In genomic region chr4:89788243-89789072, GRCh38 we compare ENCODE assay signal across 12 cellular contexts. TPM values are rescaled to one million over a fixed set of nuclear protein-coding genes. Genes with fewer than 3 reads are reported as not detected.
DNase-seq lines count a peak whose midpoint lies in the region; ATAC-seq and TF ChIP-seq lines count a peak whose summit lies in the region.
"Had no signal": no experiment of that assay in that cellular context is flagged by ENCODE, and none has a peak within 500 bp of the region (broad histone marks: within the 10 kb centered on the region; RNA-seq: fewer than 3 reads in every experiment).

No MANE protein-coding gene starts in this region.

- intact Hi-C loops in left ventricle myocardium superior (cut with micrococcal nuclease) (no loop called here), esophagus squamous epithelium (cut with DNase I) (no loop called here)

- H3K4me3 ChIP-seq in astrocyte of the spinal cord (ENCODE audit: low read depth, low read length): no peak overlapping the region
- H3K4me3 ChIP-seq in esophagus squamous epithelium: no peak overlapping the region
- H3K4me3 ChIP-seq: esophagus muscularis mucosa, PC-9 had no signal

- no peak overlapping the region for H3K27ac ChIP-seq in esophagus squamous epithelium
- H3K27ac ChIP-seq: esophagus muscularis mucosa, PC-9 had no signal

- no peak for TF ChIP-seq CTCF in astrocyte of the spinal cord (IDR thresholded peaks at IDR 0.05; ENCODE audit: low read depth, low read length)
- TF ChIP-seq CTCF in esophagus squamous epithelium (IDR thresholded peaks at IDR 0.05): no peak

- H3K27me3 ChIP-seq in esophagus squamous epithelium: peaks cover 0 to 51% (median 0%) of the 10 kb centered on the region in 4 donors
- H3K27me3 ChIP-seq: esophagus muscularis mucosa had no signal

- H3K9me3 ChIP-seq in esophagus squamous epithelium: no peaks in the 10 kb centered on the region
- H3K9me3 ChIP-seq: esophagus muscularis mucosa had no signal

- in situ Hi-C loops in Caki2 (cut with HindIII; ENCODE audit: low pct_unique_long_range_greater_than_20kb, low sequenced_read_pairs) (no loop called here), astrocyte of the spinal cord (cut with HindIII; ENCODE audit: low sequenced_read_pairs) (no loop called here)

- DNase-seq in Caki2 (ENCODE audit: low read depth) (peak; percentile 5), NCI-H1436 (lab: John Stamatoyannopoulos, UW) (peak; percentile 16), astrocyte of the spinal cord (ENCODE audit: low read depth, low spot score) (peak; percentile 24), left ventricle myocardium superior (peak; percentile 67), ecto neural progenitor cell (ENCODE audit: low spot score) (no peak), Kasumi-1 (lab: John Stamatoyannopoulos, UW) (no peak), esophagus squamous epithelium (lab: John Stamatoyannopoulos, UW) (no peak)
- DNase-seq: activated T-cell treated with anti-CD3 and anti-CD28 coated beads for 4 hours, NCI-H1048, PC-9 had no signal

- TF ChIP-seq POLR2A in esophagus squamous epithelium (IDR thresholded peaks at IDR 0.05): no peak

- 36 to 58% methylated on average over 2 of the region's 2 CpGs for WGBS in esophagus squamous epithelium, 2 donors

- H3K36me3 ChIP-seq in esophagus squamous epithelium: no peaks in the 10 kb centered on the region
- H3K36me3 ChIP-seq: esophagus muscularis mucosa had no signal

- H3K4me1 ChIP-seq in esophagus squamous epithelium: peaks cover 0 to 4% (median 0%) of the 10 kb centered on the region in 3 donors

- ATAC-seq in left ventricle myocardium superior (peak; percentile 83), HG02852 (IDR thresholded peaks at IDR 0.05; ENCODE audit: unreplicated experiment) (no peak)

RNA-seq across cellular contexts. Expression of gene SNCA, which starts 48.5 kb away (rescaled TPM):
- 10.5 and 11.8 TPM in 2 replicates for total RNA-seq in Caki2 (2014; rRNA removed; shearing (Covaris generic); ENCODE audit: low replicate concordance)
- 4.6 TPM for total RNA-seq in left ventricle myocardium superior
- total RNA-seq in esophagus squamous epithelium: 10 to 100 TPM in 1 of 4 donors, 1 to 10 TPM in 2, under 1 TPM in 1; 0.87 to 16.3 (median 5.3) TPM

Comparison
In these comparisons a context has a peak if more than half of its experiments do, and no peak if none do; other contexts are left out.
1. DNase-seq: peak in Caki2 (single experiment), NCI-H1436 (single experiment), astrocyte of the spinal cord (single experiment) and left ventricle myocardium superior (single experiment); none in ecto neural progenitor cell (single experiment), Kasumi-1 (0 of 2) and esophagus squamous epithelium (single experiment).